ENCODE assay signal across 23 cellular contexts in genomic region chr4:166546009-166546408, GRCh38.
DNase-seq lines count a peak whose midpoint lies in the region; ATAC-seq and TF ChIP-seq lines count a peak whose summit lies in the region.
"Had no signal": no experiment of that assay in that cellular context is flagged by ENCODE, and none has a peak within 500 bp of the region (broad histone marks: within the 10 kb centered on the region; RNA-seq: fewer than 3 reads in every experiment).

No MANE protein-coding gene starts in this region.

- H3K9me3 Mint-ChIP-seq in CD14-positive monocyte: peaks cover 0 to 11% (median 6%) of the 10 kb centered on the region in 7 donors

- H3K36me3 ChIP-seq in gastroesophageal sphincter: no peaks in the 10 kb centered on the region
- no peaks in the 10 kb centered on the region for H3K36me3 ChIP-seq in aorta (ENCODE audit: control insufficient read depth in 1 of 2, insufficient read depth in 2 of 2, low read length in 1 of 2)
- H3K36me3 ChIP-seq: BLaER1 treated with 17β-estradiol and CSF1 and Interleukin-3, amounts not matched to agents 10 nM and 100 nM had no signal

- no peak overlapping the region for H3K4me3 ChIP-seq in gastroesophageal sphincter
- no peak overlapping the region for H3K4me3 ChIP-seq in aorta (ENCODE audit: low read length in 2 of 2)
- H3K4me3 ChIP-seq: A549; BLaER1 treated with 17β-estradiol and CSF1 and Interleukin-3, amounts not matched to agents 10 nM and 100 nM; GM12878 had no signal

- H3K9me3 ChIP-seq in gastroesophageal sphincter (no peaks in the 10 kb centered on the region), aorta (ENCODE audit: control insufficient read depth, low read length) (no peaks in the 10 kb centered on the region)
- H3K9me3 ChIP-seq: A549; BLaER1 treated with 17β-estradiol and CSF1 and Interleukin-3, amounts not matched to agents 10 nM and 100 nM had no signal

- H3K27ac ChIP-seq in gastroesophageal sphincter: no peak overlapping the region
- no peak overlapping the region for H3K27ac ChIP-seq in aorta (ENCODE audit: low read depth in 1 of 2, low read length in 2 of 2)
- H3K27ac ChIP-seq: 22Rv1; A549; BLaER1 treated with 17β-estradiol and CSF1 and Interleukin-3, amounts not matched to agents 10 nM and 100 nM; C4-2B had no signal

- 84 to 90% methylated on average over 2 to 6 of the region's 6 CpGs for WGBS in gastroesophageal sphincter (ENCODE audit: low coverage in 1 of 2), 2 donors
- WGBS in aorta, 2 donors: 83 to 90% methylated on average over 6 of the region's 6 CpGs

- peak; percentile 45 for DNase-seq in CD14-positive monocyte (ENCODE audit: low spot score)
- DNase-seq in aorta: no peak
- DNase-seq in NCI-H1048 (lab: John Stamatoyannopoulos, UW): no peak
- DNase-seq: AML-193; CD4-positive, alpha-beta memory T cell; CD4-positive, CD25-positive, alpha-beta regulatory T cell; COR-L47; DMS 273 treated with DMSO at 0.1 percent for 48 hours; DMS153; DMS53; DMS79; DND-41; EL; GDM1 had no signal

- no peak for TF ChIP-seq EP300 in gastroesophageal sphincter (IDR thresholded peaks at IDR 0.05)

- ATAC-seq in gastroesophageal sphincter: peak; percentile 16
- ATAC-seq in aorta (ENCODE audit: low FRiP score): peak; percentile 61
- ATAC-seq in GM19397 (IDR thresholded peaks at IDR 0.05; ENCODE audit: unreplicated experiment): no peak
- ATAC-seq: A549, GM12878 had no signal

- no peaks in the 10 kb centered on the region for H3K4me1 Mint-ChIP-seq in CD14-positive monocyte
- H3K4me1 Mint-ChIP-seq: B cell; CD4-positive, alpha-beta memory T cell; CD4-positive, CD25-positive, alpha-beta regulatory T cell; CD8-positive, alpha-beta memory T cell had no signal

- no peak for TF ChIP-seq CTCF in CD14-positive monocyte (IDR thresholded peaks at IDR 0.05)
- no peak for TF ChIP-seq CTCF in gastroesophageal sphincter (IDR thresholded peaks at IDR 0.05)

- intact Hi-C loops in CD14-positive monocyte (cut with micrococcal nuclease) (no loop called here), aorta (cut with DNase I) (no loop called here)

- H3K27me3 Mint-ChIP-seq in CD14-positive monocyte (ENCODE audit: low read depth in 3 of 3): peaks cover 0 to 1% (median 0%) of the 10 kb centered on the region in 3 donors
- H3K27me3 Mint-ChIP-seq: B cell; CD4-positive, alpha-beta memory T cell; CD4-positive, CD25-positive, alpha-beta regulatory T cell; CD8-positive, alpha-beta memory T cell had no signal

- no peak overlapping the region for H3K4me3 Mint-ChIP-seq in CD14-positive monocyte
- H3K4me3 Mint-ChIP-seq: B cell; CD4-positive, alpha-beta memory T cell; CD4-positive, CD25-positive, alpha-beta regulatory T cell; CD8-positive, alpha-beta memory T cell had no signal

- TF ChIP-seq POLR2A in gastroesophageal sphincter (IDR thresholded peaks at IDR 0.05): no peak

- H3K27me3 ChIP-seq in gastroesophageal sphincter: no peaks in the 10 kb centered on the region
- H3K27me3 ChIP-seq in aorta (ENCODE audit: control insufficient read depth in 1 of 2, insufficient read depth in 2 of 2, low read length in 1 of 2): peaks cover 0 to 1% of the 10 kb centered on the region in 2 donors
- H3K27me3 ChIP-seq: BLaER1 treated with 17β-estradiol and CSF1 and Interleukin-3, amounts not matched to agents 10 nM and 100 nM had no signal

- no peak overlapping the region for H3K27ac Mint-ChIP-seq in CD14-positive monocyte
- H3K27ac Mint-ChIP-seq: B cell; CD4-positive, alpha-beta memory T cell; CD4-positive, CD25-positive, alpha-beta regulatory T cell; CD8-positive, alpha-beta memory T cell had no signal

- H3K36me3 Mint-ChIP-seq in CD14-positive monocyte: no peaks in the 10 kb centered on the region
- H3K36me3 Mint-ChIP-seq: CD4-positive, alpha-beta memory T cell; CD4-positive, CD25-positive, alpha-beta regulatory T cell; CD8-positive, alpha-beta memory T cell had no signal

- H3K4me1 ChIP-seq in gastroesophageal sphincter: no peaks in the 10 kb centered on the region
- no peaks in the 10 kb centered on the region for H3K4me1 ChIP-seq in aorta (ENCODE audit: control insufficient read depth in 1 of 2, insufficient read depth in 2 of 2, low read length in 2 of 2)
- H3K4me1 ChIP-seq: A549; BLaER1 treated with 17β-estradiol and CSF1 and Interleukin-3, amounts not matched to agents 10 nM and 100 nM had no signal
